Comparison of ENCODE assay signal across 17 cellular contexts in the genomic region with DNA sequence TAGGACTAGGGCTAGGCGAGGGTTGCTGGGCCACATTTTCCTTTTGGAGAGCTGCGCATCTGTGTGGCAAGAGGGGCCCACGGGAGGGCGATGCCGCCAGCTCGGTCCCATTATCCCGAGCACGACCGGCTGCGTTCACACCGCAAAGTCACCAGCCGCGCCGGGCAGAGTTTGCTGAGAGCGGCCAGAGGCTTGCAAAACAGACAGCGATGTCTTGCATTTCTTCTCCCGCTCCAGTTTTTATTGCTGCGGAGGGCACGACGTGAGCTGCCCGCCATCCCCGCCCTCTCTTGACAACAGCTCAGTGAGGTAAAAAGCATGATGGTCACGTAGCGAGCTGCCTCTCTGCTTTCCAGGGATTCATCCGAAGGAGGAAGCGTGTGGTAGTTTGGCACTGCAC.
DNase-seq lines count a peak whose midpoint lies in the region; ATAC-seq and TF ChIP-seq lines count a peak whose summit lies in the region.
"Had no signal": no experiment of that assay in that cellular context is flagged by ENCODE, and none has a peak within 500 bp of the region (broad histone marks: within the 10 kb centered on the region; RNA-seq: fewer than 3 reads in every experiment).

No MANE protein-coding gene starts in this region.

- no peaks in the 10 kb centered on the region for H3K9me2 ChIP-seq in hepatocyte (replicated peaks; ENCODE audit: insufficient read depth)

- H3F3A ChIP-seq in neural progenitor cell (ENCODE audit: low read depth), result peaks cover 51% of the 10 kb centered on the region

- H3K9me3 ChIP-seq in hepatocyte (ENCODE audit: low read depth), result no peaks in the 10 kb centered on the region
- H3K9me3 ChIP-seq in neural progenitor cell (ENCODE audit: low read depth), result no peaks in the 10 kb centered on the region
- H3K9me3 ChIP-seq: esophagus squamous epithelium, heart right ventricle, Peyer's patch had no signal

- peaks cover 8% of the 10 kb centered on the region for H3K27me3 ChIP-seq in hepatocyte
- H3K27me3 ChIP-seq in neural progenitor cell, result peaks cover 38% of the 10 kb centered on the region
- peaks cover 0 to 100% (median 67%) of the 10 kb centered on the region in 45 donors for H3K27me3 ChIP-seq in dorsolateral prefrontal cortex

- H3K36me3 Mint-ChIP-seq in neural progenitor cell, result peaks cover 17% of the 10 kb centered on the region

- H2AFZ ChIP-seq in hepatocyte, result peak overlapping the region; percentile 24
- H2AFZ ChIP-seq in neural progenitor cell (replicated peaks), result peak overlapping the region; percentile 14

- H4K20me1 ChIP-seq in hepatocyte (ENCODE audit: insufficient read depth, poor library complexity, severe bottlenecking), result no peaks in the 10 kb centered on the region
- peaks cover 3% of the 10 kb centered on the region for H4K20me1 ChIP-seq in neural progenitor cell (ENCODE audit: low read depth)

- H3K4me1 ChIP-seq in hepatocyte (ENCODE audit: insufficient read depth) (peaks cover 11% of the 10 kb centered on the region), neural progenitor cell (peaks cover 42% of the 10 kb centered on the region)

- peaks cover 61% of the 10 kb centered on the region for H3K4me1 Mint-ChIP-seq in neural progenitor cell

- peaks cover 6% of the 10 kb centered on the region for H3K79me2 ChIP-seq in hepatocyte
- H3K79me2 ChIP-seq in neural progenitor cell (ENCODE audit: low read depth), result peaks cover 14% of the 10 kb centered on the region

- H3K4me3 ChIP-seq in hepatocyte (no peak overlapping the region), neural progenitor cell (peak overlapping the region; percentile 31), dorsolateral prefrontal cortex (peak overlapping the region in 25 of 59 donors; percentile 2 to 47 (median 24))
- H3K4me3 ChIP-seq: esophagus squamous epithelium, heart right ventricle, Peyer's patch had no signal

- intact Hi-C loops in dorsolateral prefrontal cortex (cut with DNase I), result no loop called here

- DNase-seq in EH (ENCODE audit: low read depth), result peak; percentile 7
- DNase-seq in NCI-H69 (lab: John Stamatoyannopoulos, UW), result peak; percentile 68
- peak; percentile 33 for DNase-seq in hepatocyte (ENCODE audit: low spot score)
- DNase-seq in neural progenitor cell (ENCODE audit: low spot score), result peak; percentile 57
- no peak for DNase-seq in dorsolateral prefrontal cortex
- DNase-seq in NCI-H146 (lab: John Stamatoyannopoulos, UW), result no peak
- DNase-seq in NCI-H187 treated with DMSO at 0.1 percent for 48 hours (lab: John Stamatoyannopoulos, UW), result no peak
- DNase-seq: activated CD8-positive, alpha-beta T cell treated with anti-CD3 and anti-CD28 coated beads, Interleukin-2, amount 10 ng/mL, durations not matched to agents 7 days and 5 days; amygdala; esophagus squamous epithelium; heart right ventricle; left ventricle myocardium superior; NCI-H187; NCI-H524; Peyer's patch had no signal

- no peak overlapping the region for H3K27ac ChIP-seq in hepatocyte
- H3K27ac ChIP-seq in neural progenitor cell, result no peak overlapping the region
- no peak overlapping the region for H3K27ac ChIP-seq in dorsolateral prefrontal cortex
- H3K27ac ChIP-seq: esophagus squamous epithelium, heart right ventricle, Peyer's patch had no signal

- peak overlapping the region; percentile 96 for H3K4me2 ChIP-seq in hepatocyte
- peak overlapping the region; percentile 96 for H3K4me2 ChIP-seq in neural progenitor cell

- no peak overlapping the region for H3K9ac ChIP-seq in neural progenitor cell

- H3K36me3 ChIP-seq in hepatocyte (replicated peaks; ENCODE audit: insufficient read depth, low read depth) (no peaks in the 10 kb centered on the region), neural progenitor cell (no peaks in the 10 kb centered on the region)
- H3K36me3 ChIP-seq: esophagus squamous epithelium, heart right ventricle, Peyer's patch had no signal

- H3K9me3 Mint-ChIP-seq in neural progenitor cell, result peaks cover 2% of the 10 kb centered on the region
- H3K9me3 Mint-ChIP-seq: dendritic cell treated with granulocyte-macrophage colony-stimulating factor and Interleukin-4, amounts not matched to agents 40 ng/mL and 50 ng/mL, for 4 days had no signal

- TF ChIP-seq CTCF in hepatocyte (IDR thresholded peaks at IDR 0.05; ENCODE audit: poor library complexity) (no peak), neural progenitor cell (IDR thresholded peaks at IDR 0.05) (no peak), dorsolateral prefrontal cortex (IDR thresholded peaks at IDR 0.05 in 54 of 56, conservative IDR thresholded peaks at IDR 0.05 in 2 of 56; ENCODE audit: low read depth in 1 of 56, partially characterized antibody in 56 of 56) (no peak)

- 35% methylated on average over 25 of the region's 26 CpGs for WGBS in hepatocyte (ENCODE audit: low lambda C conversion rate, missing lambda C conversion rate)

- H3K27me3 Mint-ChIP-seq in neural progenitor cell (ENCODE audit: insufficient read depth, low read depth), result peaks cover 14% of the 10 kb centered on the region

- H3K4me3 Mint-ChIP-seq in neural progenitor cell, result peak overlapping the region; percentile 99
- H3K4me3 Mint-ChIP-seq: activated CD8-positive, alpha-beta T cell treated with anti-CD3 and anti-CD28 coated beads, Interleukin-2, amount 10 ng/mL, durations not matched to agents 7 days and 5 days; dendritic cell treated with granulocyte-macrophage colony-stimulating factor and Interleukin-4, amounts not matched to agents 40 ng/mL and 50 ng/mL, for 4 days had no signal

- H3K27ac Mint-ChIP-seq in neural progenitor cell, result no peak overlapping the region
- H3K27ac Mint-ChIP-seq: activated CD8-positive, alpha-beta T cell treated with anti-CD3 and anti-CD28 coated beads, Interleukin-2, amount 10 ng/mL, durations not matched to agents 7 days and 5 days; dendritic cell treated with granulocyte-macrophage colony-stimulating factor and Interleukin-4, amounts not matched to agents 40 ng/mL and 50 ng/mL, for 4 days had no signal

- no peak for ATAC-seq in GM18861 (IDR thresholded peaks at IDR 0.05; ENCODE audit: unreplicated experiment)
- ATAC-seq: activated CD8-positive, alpha-beta T cell treated with anti-CD3 and anti-CD28 coated beads, Interleukin-2, amount 10 ng/mL, durations not matched to agents 7 days and 5 days; left ventricle myocardium superior had no signal

Comparison
In these comparisons a context has a peak if more than half of its experiments do, and no peak if none do; other contexts are left out.
1. DNase-seq: peak in EH (single experiment), NCI-H69 (single experiment), hepatocyte (single experiment) and neural progenitor cell (single experiment); none in dorsolateral prefrontal cortex (0 of 10), NCI-H146 (single experiment) and NCI-H187 treated with DMSO at 0.1 percent for 48 hours (single experiment).